In genomic region chr19:53730391-53730790, GRCh38 we compare ENCODE assay signal across 24 cellular contexts.
"Had no signal": no experiment of that assay in that cellular context is flagged by ENCODE, and none has a peak within 500 bp of the region (broad histone marks: within the 10 kb centered on the region; RNA-seq: fewer than 3 reads in every experiment).

No MANE protein-coding gene starts in this region.

- H3K27me3 Mint-ChIP-seq: dendritic cell treated with granulocyte-macrophage colony-stimulating factor and Interleukin-4, amounts not matched to agents 40 ng/mL and 50 ng/mL, for 4 days; effector memory CD8-positive, alpha-beta T cell had no signal

- H3K27me3 ChIP-seq: colonic mucosa, gastrocnemius medialis had no signal

- H3K27ac Mint-ChIP-seq: dendritic cell treated with granulocyte-macrophage colony-stimulating factor and Interleukin-4, amounts not matched to agents 40 ng/mL and 50 ng/mL, for 4 days; effector memory CD8-positive, alpha-beta T cell; endodermal cell; mesothelial cell of epicardium had no signal

- DNase-seq: colonic mucosa; cortex of kidney; effector CD8-positive, alpha-beta T cell; effector memory CD8-positive, alpha-beta T cell; endodermal cell; erythroblast; esophagus squamous epithelium; foreskin fibroblast; foreskin melanocyte; gastrocnemius medialis; glutamatergic neuron; head of caudate nucleus; heart right ventricle; hippocampal formation; left cardiac atrium; left lung; left ventricle myocardium superior; lower lobe of right lung; mesenchymal stem cell; mucosa of descending colon had no signal

- H3K4me1 ChIP-seq: colonic mucosa, esophagus squamous epithelium, gastrocnemius medialis, heart right ventricle, left lung, lower lobe of right lung had no signal

- H3K4me3 ChIP-seq: colonic mucosa, esophagus squamous epithelium, gastrocnemius medialis, heart right ventricle, left lung, lower lobe of right lung, mucosa of descending colon had no signal

- H3K27ac ChIP-seq: colonic mucosa, epithelial cell of prostate, esophagus squamous epithelium, gastrocnemius medialis, heart right ventricle, left lung, lower lobe of right lung had no signal

- H3K36me3 ChIP-seq: colonic mucosa, esophagus squamous epithelium, gastrocnemius medialis, heart right ventricle, left lung, lower lobe of right lung had no signal

- H3K9me3 ChIP-seq: colonic mucosa, esophagus squamous epithelium, gastrocnemius medialis, heart right ventricle, left lung, lower lobe of right lung had no signal

- H3K36me3 Mint-ChIP-seq: mesothelial cell of epicardium had no signal

- ATAC-seq: effector memory CD8-positive, alpha-beta T cell; esophagus mucosa; gastrocnemius medialis; heart right ventricle; left cardiac atrium; left lung; left ventricle myocardium superior; lower lobe of right lung; mucosa of descending colon had no signal

- H3K9me3 Mint-ChIP-seq: dendritic cell treated with granulocyte-macrophage colony-stimulating factor and Interleukin-4, amounts not matched to agents 40 ng/mL and 50 ng/mL, for 4 days; effector memory CD8-positive, alpha-beta T cell; endodermal cell; mesothelial cell of epicardium had no signal

- H3K4me1 Mint-ChIP-seq: mesothelial cell of epicardium had no signal

- H3K4me3 Mint-ChIP-seq: dendritic cell treated with granulocyte-macrophage colony-stimulating factor and Interleukin-4, amounts not matched to agents 40 ng/mL and 50 ng/mL, for 4 days; effector memory CD8-positive, alpha-beta T cell; endodermal cell; mesothelial cell of epicardium had no signal
